8 cellular contexts compared by ENCODE assay signal in the genomic region with DNA sequence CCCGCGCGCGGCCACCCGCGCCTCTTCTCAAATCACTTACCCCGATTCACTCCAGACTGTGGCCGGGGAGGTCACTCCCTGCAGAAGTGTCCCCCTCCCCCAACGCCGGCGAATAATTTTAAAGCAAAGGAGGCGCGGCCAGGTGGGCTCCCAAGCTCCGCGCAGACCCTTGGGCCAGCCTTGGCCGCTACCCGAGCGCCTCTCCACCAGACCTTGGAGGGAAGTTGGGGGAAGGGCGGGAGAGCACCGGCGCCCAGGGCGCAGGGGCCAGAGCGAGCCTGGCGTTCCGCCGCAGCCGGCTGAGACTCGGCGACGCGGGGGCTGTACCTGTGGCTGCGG. TPM values are rescaled to one million over a fixed set of nuclear protein-coding genes. Genes with fewer than 3 reads are reported as not detected.
DNase-seq lines count a peak whose midpoint lies in the region; ATAC-seq and TF ChIP-seq lines count a peak whose summit lies in the region.

No MANE protein-coding gene starts in this region.

- no peak for TF ChIP-seq POLR2A in heart left ventricle (IDR thresholded peaks at IDR 0.05)
- no peak for TF ChIP-seq POLR2A in uterus (IDR thresholded peaks at IDR 0.05)

- H3K27me3 Mint-ChIP-seq in natural killer cell (ENCODE audit: low read depth in 2 of 2): peaks cover 62 to 67% of the 10 kb centered on the region in 2 donors

- H3K4me1 ChIP-seq in heart left ventricle (peaks cover 0 to 59% (median 38%) of the 10 kb centered on the region in 12 donors), uterus (peaks cover 4 to 21% of the 10 kb centered on the region in 2 donors)

- DNase-seq in heart left ventricle: no peak
- DNase-seq in cardiac septum (ENCODE audit: low spot score): no peak
- no peak for DNase-seq in coronary artery (ENCODE audit: low spot score)
- DNase-seq in natural killer cell: no peak
- no peak for DNase-seq in uterus
- DNase-seq in activated effector memory CD4-positive, alpha-beta T cell treated with anti-CD3 and anti-CD28 coated beads, Interleukin-2, amount 50 U/mL, for 16 hours: no peak
- DNase-seq in C1 segment of cervical spinal cord (lab: John Stamatoyannopoulos, UW): no peak

- H3K9me3 ChIP-seq in heart left ventricle (no peaks in the 10 kb centered on the region), uterus (no peaks in the 10 kb centered on the region)

- 2 to 27% (median 2%) methylated on average over 3 to 32 of the region's 32 CpGs for WGBS in heart left ventricle, 4 donors

- H3K36me3 ChIP-seq in heart left ventricle: no peaks in the 10 kb centered on the region
- H3K36me3 ChIP-seq in uterus: no peaks in the 10 kb centered on the region

- TF ChIP-seq CTCF in heart left ventricle (IDR thresholded peaks at IDR 0.05): no peak
- TF ChIP-seq CTCF in coronary artery (IDR thresholded peaks at IDR 0.05): no peak
- no peak for TF ChIP-seq CTCF in natural killer cell (IDR thresholded peaks at IDR 0.05)
- TF ChIP-seq CTCF in uterus (IDR thresholded peaks at IDR 0.05): no peak

- H3K4me1 Mint-ChIP-seq in natural killer cell: peaks cover 19 to 21% of the 10 kb centered on the region in 2 donors

- ATAC-seq in heart left ventricle: no peak
- ATAC-seq in natural killer cell: no peak
- ATAC-seq in GM18909 (IDR thresholded peaks at IDR 0.05; ENCODE audit: poor library complexity, unreplicated experiment): no peak

- H3K27ac ChIP-seq in heart left ventricle (peak overlapping the region in 1 of 12 donors; percentile 95), coronary artery (peak overlapping the region; percentile 92 to 94), uterus (no peak overlapping the region)

- H3K36me3 Mint-ChIP-seq in natural killer cell: no peaks in the 10 kb centered on the region

- H3K4me3 ChIP-seq in heart left ventricle (peak overlapping the region; percentile 7 to 77 (median 51)), coronary artery (peak overlapping the region; percentile 89), uterus (peak overlapping the region; percentile 20 to 62)

- H3K27ac Mint-ChIP-seq in natural killer cell: no peak overlapping the region

- H3K4me3 Mint-ChIP-seq in natural killer cell: peak overlapping the region; percentile 85

- H3K9me3 Mint-ChIP-seq in natural killer cell: no peaks in the 10 kb centered on the region

- intact Hi-C loops in heart left ventricle (cut with DNase I) (loop anchor here in 5 of 10 donors (10.0 kb wide), 2 partner anchors 429 to 499 kb away; no protein-coding TSS in a partner anchor), cardiac septum (cut with DNase I) (no loop called here), natural killer cell (cut with micrococcal nuclease) (no loop called here), uterus (cut with DNase I; ENCODE audit: low total_unique reads) (no loop called here)

- H3K27me3 ChIP-seq in heart left ventricle (peaks cover 28 to 99% (median 66%) of the 10 kb centered on the region in 9 donors), uterus (peaks cover 20 to 30% of the 10 kb centered on the region in 2 donors)

RNA-seq across cellular contexts. Expression of a gene that starts 0.3 kb away (rescaled TPM):
- total RNA-seq in heart left ventricle: 1 to 10 TPM in 1 of 9 donors, under 1 TPM in 5, not detected in 3; 0.20 to 1.5 (median 0.60) TPM
- under 1 TPM in 1 of 2 donors, not detected in 1; 0.06 TPM for polyA plus RNA-seq in heart left ventricle
- 0.16 TPM for total RNA-seq in cardiac septum
- total RNA-seq in natural killer cell: not detected
- total RNA-seq in uterus: 1 to 10 TPM; 4.4 to 7.6 (median 5.4) TPM

Comparison
In these comparisons a context has a peak if more than half of its experiments do, and no peak if none do; other contexts are left out.
1. H3K27ac ChIP-seq: peak in coronary artery (2 of 2); none in uterus (0 of 2).
2. Peak in every context shown above with its lines, with median percentiles within 50 percentile points of each other: H3K4me3 ChIP-seq.